ENCODE assay signal across 9 cellular contexts in the genomic region with DNA sequence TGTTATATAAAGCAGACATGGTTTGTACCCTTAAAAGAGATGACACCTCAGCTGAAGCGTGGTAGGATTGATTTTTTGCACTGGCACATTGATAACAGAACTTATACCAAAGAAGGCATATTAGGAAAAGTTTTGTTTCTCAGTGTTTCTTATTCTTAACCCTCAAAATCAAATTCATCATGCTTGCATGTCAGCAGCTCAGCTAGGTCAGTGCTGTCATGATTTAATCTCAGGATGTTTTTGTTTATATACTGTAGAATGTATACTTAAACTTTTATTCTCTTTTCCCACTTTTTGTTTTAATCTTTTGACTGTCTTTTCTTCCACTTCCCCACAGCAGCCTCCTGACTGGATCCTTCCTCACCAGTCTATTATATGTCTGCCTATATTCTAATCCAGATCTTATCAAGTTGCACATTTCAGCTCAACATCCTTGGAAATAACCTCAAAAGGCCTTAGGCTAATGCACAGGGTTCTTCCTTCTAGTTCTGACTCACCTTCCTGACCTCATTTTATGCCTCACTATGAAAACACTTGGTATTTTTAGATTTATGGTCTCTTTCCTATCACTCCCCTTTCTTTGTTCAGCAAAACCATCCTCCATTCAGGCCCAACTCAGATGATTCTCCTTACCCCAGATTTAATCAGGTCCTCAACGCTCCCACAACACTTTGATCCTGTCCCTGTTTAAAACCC. TPM values are rescaled to one million over a fixed set of nuclear protein-coding genes. Genes with fewer than 3 reads are reported as not detected.
DNase-seq lines count a peak whose midpoint lies in the region; ATAC-seq, FAIRE-seq and TF ChIP-seq lines count a peak whose summit lies in the region.
"Had no signal": no experiment of that assay in that cellular context is flagged by ENCODE, and none has a peak within 500 bp of the region (broad histone marks: within the 10 kb centered on the region; RNA-seq: fewer than 3 reads in every experiment).

No MANE protein-coding gene starts in this region.

- peak in 1 of 3 donors; percentile 63 for DNase-seq in CD4-positive, CD25-positive, alpha-beta regulatory T cell
- DNase-seq in HCT116 (ENCODE audit: low read depth, low spot score): peak; percentile 16
- peak; percentile 98 for DNase-seq in RPMI7951 (ENCODE audit: low read depth)
- peak; percentile 17 for DNase-seq in foreskin melanocyte
- DNase-seq in cerebellar nuclear complex (lab: John Stamatoyannopoulos, UW): no peak
- no peak for DNase-seq in small intestine
- DNase-seq in activated CD8-positive, alpha-beta memory T cell treated with anti-CD3 and anti-CD28 coated beads, Interleukin-2, amount 50 U/mL, for 4 hours: no peak
- DNase-seq: Karpas-422 had no signal

- no peak overlapping the region for H2AFZ ChIP-seq in HCT116 (ENCODE audit: low read depth, low read length, poor library complexity, severe bottlenecking)

- RAD21 ChIA-PET in HCT116 (lab: Charles Lee; ENCODE audit: low non-redundant PET in 1 of 2, low total read pairs in 2 of 2, uncharacterized antibody in 2 of 2, unreplicated experiment in 2 of 2): interaction anchor here in 1 of 2 experiments (0.6 kb wide), 1 partner anchor 135 kb away, joined by 3 read pairs; no protein-coding TSS in a partner anchor

- peaks cover 17% of the 10 kb centered on the region for H3K4me1 ChIP-seq in CD4-positive, CD25-positive, alpha-beta regulatory T cell (ENCODE audit: control insufficient read depth, insufficient read depth, low read length, poor library complexity, severe bottlenecking)
- H3K4me1 ChIP-seq in HCT116 (ENCODE audit: control insufficient read depth in 1 of 2, insufficient read depth in 2 of 2, low read length in 2 of 2) (peaks cover 5 to 15% of the 10 kb centered on the region in 2 experiments), small intestine (ENCODE audit: control insufficient read depth in 2 of 2, insufficient read depth in 1 of 2, low read depth in 1 of 2, low read length in 1 of 2) (no peaks in the 10 kb centered on the region)

- H3K27ac Mint-ChIP-seq in CD4-positive, CD25-positive, alpha-beta regulatory T cell: peak overlapping the region in 2 of 3 donors; percentile 57 to 83

- BruUV-seq in HCT116 (replicated peaks; lab: Mats Ljungman, UMichigan): no TSS peak

- no peaks in the 10 kb centered on the region for H4K20me1 ChIP-seq in HCT116 (ENCODE audit: insufficient read depth)

- intact Hi-C loops in HCT116 (cut with micrococcal nuclease): no loop called here

- no peaks in the 10 kb centered on the region for H3K79me2 ChIP-seq in HCT116 (ENCODE audit: insufficient read depth, low read length)

- H3K9me2 ChIP-seq in HCT116 (ENCODE audit: insufficient read depth): no peaks in the 10 kb centered on the region

- no peak for TF ChIP-seq RAD21 in HCT116 (IDR thresholded peaks at IDR 0.05; ENCODE audit: low read depth)

- peaks cover 6 to 52% (median 42%) of the 10 kb centered on the region in 4 donors for H3K4me1 Mint-ChIP-seq in CD4-positive, CD25-positive, alpha-beta regulatory T cell

- H3K4me3 Mint-ChIP-seq in CD4-positive, CD25-positive, alpha-beta regulatory T cell: no peak overlapping the region

- CTCF ChIA-PET in HCT116 (lab: Charles Lee): no interaction called here

- WGBS in small intestine, 3 donors: 72 to 89% (median 82%) methylated on average over 2 of the region's 2 CpGs

- POLR2A ChIA-PET in HCT116 (lab: Charles Lee): no interaction called here

- H3K27me3 Mint-ChIP-seq in CD4-positive, CD25-positive, alpha-beta regulatory T cell: no peaks in the 10 kb centered on the region

- H3K4me2 ChIP-seq in HCT116 (ENCODE audit: low read length): peak overlapping the region; percentile 50

- FAIRE-seq in small intestine (lab: Jason Lieb, UNC): no peak

- H3K27me3 ChIP-seq in CD4-positive, CD25-positive, alpha-beta regulatory T cell (ENCODE audit: control insufficient read depth, insufficient read depth, low read length): no peaks in the 10 kb centered on the region
- H3K27me3 ChIP-seq in HCT116 (ENCODE audit: insufficient read depth, low read length) (no peaks in the 10 kb centered on the region), small intestine (ENCODE audit: control insufficient read depth in 2 of 2, insufficient read depth in 2 of 2, low read length in 2 of 2) (no peaks in the 10 kb centered on the region)

- peak overlapping the region; percentile 39 for H3K27ac ChIP-seq in CD4-positive, CD25-positive, alpha-beta regulatory T cell (ENCODE audit: insufficient read depth, low read length, poor library complexity, severe bottlenecking)
- H3K27ac ChIP-seq in HCT116 (ENCODE audit: low read depth, low read length) (peak overlapping the region; percentile 7; the same call in 1 of the 2 replicates), small intestine (ENCODE audit: low read depth in 1 of 2, low read length in 1 of 2) (no peak overlapping the region)

- H3K9me3 Mint-ChIP-seq in CD4-positive, CD25-positive, alpha-beta regulatory T cell: no peaks in the 10 kb centered on the region

- H3K9ac ChIP-seq in HCT116 (ENCODE audit: low read length): no peak overlapping the region

- H3K36me3 Mint-ChIP-seq in CD4-positive, CD25-positive, alpha-beta regulatory T cell: peaks cover 71% of the 10 kb centered on the region

- peak in 1 of 2 donors; percentile 28 for ATAC-seq in CD4-positive, CD25-positive, alpha-beta regulatory T cell (ENCODE audit: low read depth in 2 of 2)
- ATAC-seq in HCT116 (peak; percentile 60), GM18505 (IDR thresholded peaks at IDR 0.05; ENCODE audit: unreplicated experiment) (no peak)

- TF ChIP-seq CTCF in HCT116 (IDR thresholded peaks at IDR 0.05 in 2 of 3, conservative IDR thresholded peaks at IDR 0.05 in 1 of 3; ENCODE audit: borderline replicate concordance in 1 of 3, insufficient read depth in 1 of 3, low read depth in 2 of 3, low read length in 2 of 3): no peak

- no peak overlapping the region for H3K4me3 ChIP-seq in CD4-positive, CD25-positive, alpha-beta regulatory T cell (ENCODE audit: low read depth, low read length)
- H3K4me3 ChIP-seq in HCT116 (replicated peaks in 1 of 2; ENCODE audit: low read depth in 1 of 2, low read length in 2 of 2) (no peak overlapping the region), small intestine (ENCODE audit: low read depth in 1 of 2, low read length in 2 of 2) (no peak overlapping the region)

- TF ChIP-seq POLR2A in HCT116 (IDR thresholded peaks at IDR 0.05; ENCODE audit: borderline replicate concordance, extremely low read depth, insufficient read depth, insufficient read length) (no peak), GM18505 (IDR thresholded peaks at IDR 0.05; ENCODE audit: borderline replicate concordance, extremely low read depth, insufficient read depth, insufficient read length) (no peak)

- H3K36me3 ChIP-seq in CD4-positive, CD25-positive, alpha-beta regulatory T cell (ENCODE audit: control insufficient read depth, insufficient read depth, low read length): peaks cover 92% of the 10 kb centered on the region
- H3K36me3 ChIP-seq in HCT116 (ENCODE audit: control insufficient read depth in 1 of 2, insufficient read depth in 2 of 2, low read length in 2 of 2): peaks cover 31 to 32% of the 10 kb centered on the region in 2 experiments; a peak in 3 of 4 replicates
- peaks cover 17 to 20% of the 10 kb centered on the region in 2 donors for H3K36me3 ChIP-seq in small intestine (ENCODE audit: control insufficient read depth in 2 of 2, insufficient read depth in 2 of 2, low read length in 2 of 2)

- H3K9me3 ChIP-seq in CD4-positive, CD25-positive, alpha-beta regulatory T cell (ENCODE audit: control insufficient read depth in 2 of 2, low read length in 2 of 2): no peaks in the 10 kb centered on the region
- H3K9me3 ChIP-seq in HCT116 (ENCODE audit: control insufficient read depth in 1 of 2, insufficient read depth in 1 of 2, low read depth in 1 of 2, low read length in 2 of 2): no peaks in the 10 kb centered on the region
- no peaks in the 10 kb centered on the region for H3K9me3 ChIP-seq in small intestine (ENCODE audit: control insufficient read depth, low read depth)

TF ChIP-seq in HCT116, 20 proteins besides CTCF, POLR2A, EP300 and RAD21 (continues in another document):
- 0 out of 2 replicates have a peak, but pooled peaks have one; percentile 31 for TF ChIP-seq CEBPB (IDR thresholded peaks at IDR 0.05; ENCODE audit: low read depth)
- no peak for TF ChIP-seq ZFX (IDR thresholded peaks at IDR 0.05)
- no peak for TF ChIP-seq ZNF274 (IDR thresholded peaks at IDR 0.05; ENCODE audit: low read depth, low read length)
- TF ChIP-seq JUND (IDR thresholded peaks at IDR 0.05): peak; percentile 67
- TF ChIP-seq POLR2AphosphoS5 (IDR thresholded peaks at IDR 0.05; ENCODE audit: low read depth, low read length): no peak
- TF ChIP-seq CBX3 (IDR thresholded peaks at IDR 0.05; ENCODE audit: low read depth): no peak
- no peak for TF ChIP-seq YY1 (IDR thresholded peaks at IDR 0.05; ENCODE audit: extremely low read depth, insufficient replicate concordance, low read depth, low read length)
- TF ChIP-seq SIN3A (IDR thresholded peaks at IDR 0.05; ENCODE audit: low read depth): no peak
- peak; percentile 73; the same call in 1 of the 2 replicates for TF ChIP-seq FOSL1 (IDR thresholded peaks at IDR 0.05; ENCODE audit: low read depth)

RNA-seq across cellular contexts. Expression of gene HEBP2, which starts 7.1 kb away (rescaled TPM):
- 57.5 TPM for total RNA-seq in CD4-positive, CD25-positive, alpha-beta regulatory T cell
- polyA plus RNA-seq in CD4-positive, CD25-positive, alpha-beta regulatory T cell: 100 to 1,000 TPM in 1 of 4 donors, 10 to 100 TPM in 3; 65.1 to 115 (median 81.0) TPM
- 51.6 TPM for total RNA-seq in HCT116 (2021; ENCODE audit: unreplicated experiment)
- polyA plus RNA-seq in HCT116 (2012): 20.8 and 23.1 TPM in 2 replicates
- total RNA-seq in RPMI7951 (2014; rRNA removed; shearing (Covaris generic)): 24.8 and 37.3 TPM in 2 replicates
- 10 to 100 TPM; 17.0 to 28.9 (median 19.9) TPM for polyA plus RNA-seq in small intestine

RNA-seq across cellular contexts. Expression of gene SMIM28, which starts 33.4 kb away (rescaled TPM):
- not detected for total RNA-seq in CD4-positive, CD25-positive, alpha-beta regulatory T cell
- polyA plus RNA-seq in CD4-positive, CD25-positive, alpha-beta regulatory T cell: not detected
- total RNA-seq in HCT116 (2021; ENCODE audit: unreplicated experiment): not detected
- polyA plus RNA-seq in HCT116 (2012): not detected in 2 replicates
- total RNA-seq in RPMI7951 (2014; rRNA removed; shearing (Covaris generic)): not detected in 2 replicates
- polyA plus RNA-seq in small intestine: 1 to 10 TPM in 1 of 3 donors, not detected in 2; 2.3 TPM

Comparison
In these comparisons a context has a peak if more than half of its experiments do, and no peak if none do; other contexts are left out.
1. DNase-seq: peak in HCT116 (single experiment), RPMI7951 (single experiment) and foreskin melanocyte (single experiment); none in cerebellar nuclear complex (0 of 2), small intestine (single experiment) and activated CD8-positive, alpha-beta memory T cell treated with anti-CD3 and anti-CD28 coated beads, Interleukin-2, amount 50 U/mL, for 4 hours (single experiment).
2. H3K27ac ChIP-seq: peak in CD4-positive, CD25-positive, alpha-beta regulatory T cell (single experiment) and HCT116 (single experiment); none in small intestine (0 of 2).